Comparison of ENCODE assay signal across 8 cellular contexts in the genomic region with DNA sequence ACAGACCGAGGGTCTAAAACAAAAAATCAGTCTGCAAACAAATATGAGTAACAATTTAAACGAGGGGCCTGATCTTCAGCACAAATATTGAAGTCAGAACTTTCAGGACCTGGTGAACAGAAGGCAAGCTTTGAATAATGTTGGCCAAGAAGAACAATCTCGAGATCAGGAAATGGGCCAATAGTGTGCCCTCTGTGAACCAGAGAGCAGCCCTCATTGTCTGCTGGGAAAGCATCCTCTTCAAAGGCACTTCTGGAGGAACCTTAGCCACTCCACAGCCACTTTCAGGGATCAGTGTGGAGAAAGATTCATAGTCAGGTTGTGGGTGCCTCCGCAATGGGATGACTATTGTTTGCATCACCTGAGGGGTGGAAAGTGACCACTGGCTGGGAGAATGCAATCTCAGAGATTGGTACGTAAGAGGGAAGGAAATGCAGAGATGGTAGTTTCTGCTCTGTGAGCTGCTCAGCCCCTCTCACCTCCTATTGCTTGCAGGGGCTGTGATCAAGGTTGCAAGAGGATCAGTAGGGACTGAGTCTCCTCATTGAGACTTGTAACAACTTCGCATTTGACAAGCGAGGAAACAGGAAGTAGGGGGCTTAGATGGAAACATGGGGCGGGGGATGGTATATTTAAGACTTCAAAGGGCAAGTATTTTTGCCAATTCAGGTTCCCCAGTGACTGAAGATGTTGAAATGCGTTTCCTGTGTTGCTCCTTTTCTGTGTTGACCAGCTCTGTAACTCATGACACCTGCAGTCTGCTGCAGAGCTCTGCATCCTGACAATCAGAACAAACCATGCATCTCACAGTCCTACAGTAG. TPM values are rescaled to one million over a fixed set of nuclear protein-coding genes. Genes with fewer than 3 reads are reported as not detected.
DNase-seq lines count a peak whose midpoint lies in the region; ATAC-seq, FAIRE-seq and TF ChIP-seq lines count a peak whose summit lies in the region.

No MANE protein-coding gene starts in this region.

- peak overlapping the region; percentile 65 to 77 for H3K27ac ChIP-seq in A549
- peak overlapping the region; percentile 44 for H3K27ac ChIP-seq in iPS-20b (ENCODE audit: low read length)
- H3K27ac ChIP-seq in uterus, result no peak overlapping the region

- peak; percentile 35 to 47; a peak in 4 of 6 replicates for ATAC-seq in A549
- peak; percentile 62 for ATAC-seq in GM19452 (IDR thresholded peaks at IDR 0.05; ENCODE audit: unreplicated experiment)

- DNase-seq in A549 (ENCODE audit: low read depth in 1 of 2, low spot score in 1 of 2) (peak in 1 of 2 experiments; percentile 16), RPMI8226 (peak; percentile 24), uterus (no peak), foreskin fibroblast (no peak), NCI-H774 (lab: John Stamatoyannopoulos, UW) (no peak), NCI-H2196 treated with DMSO at 0.1 percent for 48 hours (lab: John Stamatoyannopoulos, UW; ENCODE audit: unreplicated experiment) (no peak)

- TF ChIP-seq EP300 in A549 (IDR thresholded peaks at IDR 0.05), result no peak

- H3K4me1 ChIP-seq in A549 (peaks cover 36% of the 10 kb centered on the region), iPS-20b (ENCODE audit: insufficient read depth, low read length) (peaks cover 26% of the 10 kb centered on the region), uterus (no peaks in the 10 kb centered on the region)

- WGBS in A549 (ENCODE audit: missing lambda C conversion rate), result 85% methylated on average over 9 of the region's 9 CpGs

- intact Hi-C loops in uterus (cut with DNase I; ENCODE audit: low total_unique reads), result no loop called here

- no peak for TF ChIP-seq RAD21 in A549 (conservative IDR thresholded peaks at IDR 0.05 in 1 of 2, IDR thresholded peaks at IDR 0.05 in 1 of 2)

- H3K4me2 ChIP-seq in A549, result peak overlapping the region; percentile 49

- H3K36me3 ChIP-seq in iPS-20b (ENCODE audit: insufficient read depth, low read depth, low read length) (no peaks in the 10 kb centered on the region), uterus (no peaks in the 10 kb centered on the region)

- TF ChIP-seq CTCF in A549 (IDR thresholded peaks at IDR 0.05), result no peak
- TF ChIP-seq CTCF in uterus (IDR thresholded peaks at IDR 0.05), result no peak
- no peak for TF ChIP-seq CTCF in foreskin fibroblast (IDR thresholded peaks at IDR 0.05; ENCODE audit: low read depth, low read length)

- TF ChIP-seq POLR2A in A549 (IDR thresholded peaks at IDR 0.05; ENCODE audit: low read length) (no peak), uterus (IDR thresholded peaks at IDR 0.05) (no peak)

- CTCF ChIA-PET in A549 (lab: Yijun Ruan, JAX), result interaction anchor here (1.0 to 2.2 kb wide), 4 partner anchors 9 to 669 kb away, joined by 3 to 4 read pairs (median 4); no protein-coding TSS in a partner anchor

- POLR2A ChIA-PET in A549 (lab: Yijun Ruan, JAX), result interaction anchor here (1.5 kb wide), 1 partner anchor 29 kb away, joined by 11 read pairs; a partner anchor contains a TSS

- H3K9ac ChIP-seq in iPS-20b (ENCODE audit: low read depth, low read length), result no peak overlapping the region; the same call in 1 of the 2 replicates

- H3K9me3 ChIP-seq in A549 (peaks cover 4% of the 10 kb centered on the region; the same call in 2 of the 3 replicates), iPS-20b (ENCODE audit: insufficient read depth, low read depth, low read length) (peaks cover 3% of the 10 kb centered on the region; the same call in 1 of the 2 replicates), uterus (no peaks in the 10 kb centered on the region)

- FAIRE-seq in A549 (lab: Jason Lieb, UNC), result no peak

- H3K4me3 ChIP-seq in A549 (no peak overlapping the region), iPS-20b (ENCODE audit: low read length) (no peak overlapping the region; the same call in 1 of the 2 replicates), uterus (no peak overlapping the region), foreskin fibroblast (ENCODE audit: low read depth in 1 of 2, low read length in 2 of 2) (no peak overlapping the region)

- H3K27me3 ChIP-seq in iPS-20b (ENCODE audit: insufficient read depth, low read length) (no peaks in the 10 kb centered on the region), uterus (no peaks in the 10 kb centered on the region)

TF ChIP-seq in A549, 52 proteins besides CTCF, POLR2A, EP300 and RAD21:
- TF ChIP-seq HEYL (CRISPR knock-in tag; IDR thresholded peaks at IDR 0.05) (no peak), ZNF302 (CRISPR knock-in tag; IDR thresholded peaks at IDR 0.05) (no peak)
- TF ChIP-seq, protein P1, sequence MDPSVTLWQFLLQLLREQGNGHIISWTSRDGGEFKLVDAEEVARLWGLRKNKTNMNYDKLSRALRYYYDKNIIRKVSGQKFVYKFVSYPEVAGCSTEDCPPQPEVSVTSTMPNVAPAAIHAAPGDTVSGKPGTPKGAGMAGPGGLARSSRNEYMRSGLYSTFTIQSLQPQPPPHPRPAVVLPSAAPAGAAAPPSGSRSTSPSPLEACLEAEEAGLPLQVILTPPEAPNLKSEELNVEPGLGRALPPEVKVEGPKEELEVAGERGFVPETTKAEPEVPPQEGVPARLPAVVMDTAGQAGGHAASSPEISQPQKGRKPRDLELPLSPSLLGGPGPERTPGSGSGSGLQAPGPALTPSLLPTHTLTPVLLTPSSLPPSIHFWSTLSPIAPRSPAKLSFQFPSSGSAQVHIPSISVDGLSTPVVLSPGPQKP (IDR thresholded peaks at IDR 0.05; ENCODE audit: low read depth, low read length), result no peak

RNA-seq across cellular contexts. Expression of a gene that starts 28.4 kb away (rescaled TPM):
- polyA plus RNA-seq in A549 (2011; rRNA removed), result 95.1 and 129 TPM in 2 replicates
- polyA plus RNA-seq in A549 (2012; cell fraction: cytosol; rRNA removed), result 29.7 and 34.1 TPM in 2 replicates
- 35.2 and 36.9 TPM in 2 replicates for polyA plus RNA-seq in A549 (2012; cell fraction: nucleus; rRNA removed)
- 38.8 to 42.7 TPM (median 40.2 TPM) in 3 replicates for polyA plus RNA-seq in A549 (2017; fragmentation: RNase III; extraction: RNeasy Plus Mini Kit Qiagen cat#74134 plus additional on column Dnase treatment)
- polyA minus RNA-seq in A549 (2011; rRNA and poly(A)+ RNA removed), result 26.4 and 30.7 TPM in 2 replicates
- total RNA-seq in uterus, result 10 to 100 TPM; 26.4 to 60.1 (median 36.3) TPM

RNA-seq across cellular contexts. Expression of a gene that starts 58.9 kb away (rescaled TPM):
- polyA plus RNA-seq in A549 (2011; rRNA removed), result 1.3 and 1.7 TPM in 2 replicates
- polyA plus RNA-seq in A549 (2012; cell fraction: cytosol; rRNA removed), result 0.13 TPM in 2 replicates
- 0.28 and 1.0 TPM in 2 replicates for polyA plus RNA-seq in A549 (2012; cell fraction: nucleus; rRNA removed)
- 0.97 to 1.7 TPM (median 1.1 TPM) in 3 replicates for polyA plus RNA-seq in A549 (2017; fragmentation: RNase III; extraction: RNeasy Plus Mini Kit Qiagen cat#74134 plus additional on column Dnase treatment)
- polyA minus RNA-seq in A549 (2011; rRNA and poly(A)+ RNA removed), result 0.29 and 0.58 TPM in 2 replicates
- total RNA-seq in uterus, result 1 to 10 TPM in 1 of 4 donors, under 1 TPM in 1, not detected in 2; 0.35 to 4.0 TPM

Comparison
In these comparisons a context has a peak if more than half of its experiments do, and no peak if none do; other contexts are left out.
1. H3K27ac ChIP-seq: peak in A549 (2 of 2) and iPS-20b (single experiment); none in uterus (0 of 2).